Comparison of ENCODE assay signal across 8 cellular contexts in the genomic region with DNA sequence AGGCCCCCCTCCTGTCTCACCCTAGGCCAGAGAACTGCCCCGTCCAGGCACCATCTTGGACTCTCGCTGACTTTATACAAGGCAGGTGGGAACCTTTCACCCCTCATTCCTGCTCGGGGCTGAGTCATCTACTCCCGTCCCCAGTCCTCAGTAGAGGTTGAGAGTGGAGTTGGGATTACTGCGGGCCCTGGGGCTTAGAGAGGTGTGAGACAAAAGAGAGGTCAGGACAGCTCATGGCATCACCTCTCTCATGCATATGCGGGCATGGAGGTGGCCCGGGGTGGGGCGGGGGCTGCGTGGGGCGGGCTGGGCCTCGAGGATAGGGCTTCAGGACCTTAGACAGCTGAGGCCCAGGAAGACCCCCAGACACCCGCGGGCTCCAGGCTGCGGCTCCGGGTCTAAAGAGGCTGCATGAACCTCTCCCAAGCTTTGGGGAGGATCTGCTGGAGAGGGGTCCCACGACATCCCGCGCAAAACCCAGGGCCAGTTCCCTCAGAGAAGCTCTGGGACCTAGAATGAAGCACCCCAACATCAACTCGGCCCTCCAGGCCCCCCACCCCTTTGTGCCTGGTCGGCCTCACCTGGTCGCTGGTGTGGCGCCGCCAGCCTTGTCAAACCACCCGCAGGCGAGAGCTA. TPM values are rescaled to one million over a fixed set of nuclear protein-coding genes. Genes with fewer than 3 reads are reported as not detected.
DNase-seq lines count a peak whose midpoint lies in the region; ATAC-seq and TF ChIP-seq lines count a peak whose summit lies in the region.

No MANE protein-coding gene starts in this region.

- no TSS peak for BruUV-seq in PC-3 (replicated peaks; lab: Mats Ljungman, UMichigan)

- no peak for ATAC-seq in PC-3

- H3K4me3 ChIP-seq in DOHH2 (ENCODE audit: low read length) (peak overlapping the region; percentile 73), PC-3 (ENCODE audit: low read length) (peak overlapping the region; percentile 83), esophagus squamous epithelium (peak overlapping the region; percentile 41 to 81 (median 72)), parathyroid adenoma (ENCODE audit: low read depth, low read length) (peak overlapping the region; percentile 89)

- peak; percentile 25 for DNase-seq in PC-3
- DNase-seq in esophagus squamous epithelium (lab: John Stamatoyannopoulos, UW), result no peak
- DNase-seq in DMS153 (lab: John Stamatoyannopoulos, UW), result no peak
- no peak for DNase-seq in activated CD4-positive, CD25-positive, alpha-beta regulatory T cell (lab: John Stamatoyannopoulos, UW)
- DNase-seq in SW480 (ENCODE audit: low spot score), result no peak
- DNase-seq in NCI-H1436 treated with DMSO at 0.1 percent for 48 hours (lab: John Stamatoyannopoulos, UW), result no peak

- peaks cover 63% of the 10 kb centered on the region for H3K27me3 ChIP-seq in DOHH2 (ENCODE audit: control insufficient read depth, low read length)
- no peaks in the 10 kb centered on the region for H3K27me3 ChIP-seq in PC-3 (ENCODE audit: low read length)
- H3K27me3 ChIP-seq in esophagus squamous epithelium, result peaks cover 0 to 21% (median 0%) of the 10 kb centered on the region in 4 donors
- H3K27me3 ChIP-seq in parathyroid adenoma (ENCODE audit: control insufficient read depth, insufficient read depth, low read length), result no peaks in the 10 kb centered on the region

- no peaks in the 10 kb centered on the region for H3K9me3 ChIP-seq in DOHH2 (ENCODE audit: control insufficient read depth, insufficient read depth, low read length)
- no peaks in the 10 kb centered on the region for H3K9me3 ChIP-seq in PC-3 (ENCODE audit: low read length)
- no peaks in the 10 kb centered on the region for H3K9me3 ChIP-seq in esophagus squamous epithelium
- no peaks in the 10 kb centered on the region for H3K9me3 ChIP-seq in parathyroid adenoma (ENCODE audit: control insufficient read depth, low read length)

- H3K27ac ChIP-seq in DOHH2 (ENCODE audit: low read depth, low read length) (no peak overlapping the region), PC-3 (ENCODE audit: low read length) (no peak overlapping the region), esophagus squamous epithelium (peak overlapping the region in 3 of 4 donors; percentile 97 to 99 (median 98)), parathyroid adenoma (peak overlapping the region; percentile 89)

- H2AFZ ChIP-seq in PC-3 (ENCODE audit: low read length) (no peak overlapping the region; the same call in 1 of the 2 replicates), parathyroid adenoma (peak overlapping the region; percentile 87)

- peak overlapping the region; percentile 95 for H3K4me2 ChIP-seq in DOHH2 (ENCODE audit: low read length)
- H3K4me2 ChIP-seq in PC-3 (ENCODE audit: low read length), result peak overlapping the region; percentile 96
- peak overlapping the region; percentile 100 for H3K4me2 ChIP-seq in parathyroid adenoma (ENCODE audit: low read length)

- intact Hi-C loops in PC-3 (cut with micrococcal nuclease) (no loop called here), esophagus squamous epithelium (cut with DNase I) (no loop called here)

- CTCF ChIA-PET in PC-3 (lab: Charles Lee), result interaction anchor here (1.0 to 1.2 kb wide), 2 partner anchors 21 to 48 kb away, joined by 3 read pairs; no protein-coding TSS in a partner anchor

- POLR2A ChIA-PET in PC-3 (lab: Charles Lee; ENCODE audit: unreplicated experiment), result interaction anchor here (1.0 kb wide), 1 partner anchor 15 kb away, joined by 13 read pairs; no protein-coding TSS in a partner anchor

- H3K9ac ChIP-seq in PC-3 (ENCODE audit: low read length) (no peak overlapping the region), parathyroid adenoma (no peak overlapping the region)

- no peak for TF ChIP-seq POLR2A in esophagus squamous epithelium (IDR thresholded peaks at IDR 0.05)

- H3K4me1 ChIP-seq in DOHH2 (ENCODE audit: control insufficient read depth, low read length), result peaks cover 33% of the 10 kb centered on the region
- peaks cover 8% of the 10 kb centered on the region for H3K4me1 ChIP-seq in PC-3 (ENCODE audit: insufficient read depth, low read length)
- H3K4me1 ChIP-seq in esophagus squamous epithelium, result peaks cover 18 to 58% (median 20%) of the 10 kb centered on the region in 3 donors
- peaks cover 31% of the 10 kb centered on the region for H3K4me1 ChIP-seq in parathyroid adenoma

- H3K36me3 ChIP-seq in DOHH2 (ENCODE audit: control insufficient read depth, low read length), result no peaks in the 10 kb centered on the region
- H3K36me3 ChIP-seq in PC-3 (ENCODE audit: low read depth, low read length), result no peaks in the 10 kb centered on the region; the same call in 1 of the 2 replicates
- H3K36me3 ChIP-seq in esophagus squamous epithelium, result peaks cover 0 to 11% (median 6%) of the 10 kb centered on the region in 3 donors
- no peaks in the 10 kb centered on the region for H3K36me3 ChIP-seq in parathyroid adenoma (ENCODE audit: control insufficient read depth, insufficient read depth, low read length)

- H3K79me2 ChIP-seq in DOHH2 (ENCODE audit: control insufficient read depth, low read length), result no peaks in the 10 kb centered on the region
- peaks cover 16% of the 10 kb centered on the region for H3K79me2 ChIP-seq in PC-3 (ENCODE audit: low read length)
- H3K79me2 ChIP-seq in parathyroid adenoma, result no peaks in the 10 kb centered on the region

- H4K20me1 ChIP-seq in DOHH2 (ENCODE audit: control insufficient read depth, insufficient read depth, low read depth, low read length) (no peaks in the 10 kb centered on the region), PC-3 (ENCODE audit: low read length) (no peaks in the 10 kb centered on the region)

- H3K9me2 ChIP-seq in DOHH2 (replicated peaks; ENCODE audit: control insufficient read depth, low read length) (no peaks in the 10 kb centered on the region), PC-3 (replicated peaks; ENCODE audit: low read length) (no peaks in the 10 kb centered on the region)

- TF ChIP-seq CTCF in DOHH2 (IDR thresholded peaks at IDR 0.05; ENCODE audit: low read depth, low read length, poor library complexity, severe bottlenecking) (no peak), PC-3 (conservative IDR thresholded peaks at IDR 0.05; ENCODE audit: low read depth, low read length) (no peak), esophagus squamous epithelium (IDR thresholded peaks at IDR 0.05) (no peak), parathyroid adenoma (IDR thresholded peaks at IDR 0.05) (no peak)

- H3F3A ChIP-seq in DOHH2 (ENCODE audit: control insufficient read depth, insufficient read depth), result no peaks in the 10 kb centered on the region
- no peaks in the 10 kb centered on the region for H3F3A ChIP-seq in PC-3 (ENCODE audit: low read length, unreplicated experiment)

- WGBS in esophagus squamous epithelium, 2 donors, result 20% methylated on average over 2 of the region's 25 CpGs; no CpG with 5 or more reads in 1 of the 2 donors

RNA-seq across cellular contexts. Expression of gene PDZD7, which starts 0.3 kb away (rescaled TPM):
- total RNA-seq in PC-3 (2014; rRNA removed) (2.5 and 2.8 TPM in 2 replicates), esophagus squamous epithelium (under 1 TPM in 3 of 4 donors, not detected in 1; 0.19 to 0.29 (median 0.26) TPM)

RNA-seq across cellular contexts. Expression of gene SFXN3, which starts 0.4 kb away (rescaled TPM):
- total RNA-seq in PC-3 (2014; rRNA removed) (46.7 and 63.7 TPM in 2 replicates), esophagus squamous epithelium (10 to 100 TPM in 2 of 4 donors, 1 to 10 TPM in 2; 3.9 to 30.7 (median 9.4) TPM)

RNA-seq across cellular contexts. Expression of gene LZTS2, which starts 31.0 kb away (rescaled TPM):
- 58.3 and 67.2 TPM in 2 replicates for total RNA-seq in PC-3 (2014; rRNA removed)
- 10 to 100 TPM; 26.7 to 55.2 (median 41.4) TPM for total RNA-seq in esophagus squamous epithelium

RNA-seq across cellular contexts. Expression of gene KAZALD1, which starts 31.2 kb away (rescaled TPM):
- total RNA-seq in PC-3 (2014; rRNA removed), result 24.9 and 25.1 TPM in 2 replicates
- 1 to 10 TPM in 2 of 4 donors, under 1 TPM in 1, not detected in 1; 0.47 to 1.4 (median 1.1) TPM for total RNA-seq in esophagus squamous epithelium

RNA-seq across cellular contexts. Expression of gene TWNK, which starts 43.3 kb away (rescaled TPM):
- 7.5 and 8.0 TPM in 2 replicates for total RNA-seq in PC-3 (2014; rRNA removed)
- 10 to 100 TPM in 1 of 4 donors, 1 to 10 TPM in 3; 5.0 to 13.9 (median 6.5) TPM for total RNA-seq in esophagus squamous epithelium

Comparison
In these comparisons a context has a peak if more than half of its experiments do, and no peak if none do; other contexts are left out.
1. H3K27ac ChIP-seq: peak in esophagus squamous epithelium (3 of 4) and parathyroid adenoma (single experiment); none in DOHH2 (single experiment) and PC-3 (single experiment).
2. Peak in every context shown above with its lines, with median percentiles within 50 percentile points of each other: H3K4me2 ChIP-seq and H3K4me3 ChIP-seq.